In the genomic region with DNA sequence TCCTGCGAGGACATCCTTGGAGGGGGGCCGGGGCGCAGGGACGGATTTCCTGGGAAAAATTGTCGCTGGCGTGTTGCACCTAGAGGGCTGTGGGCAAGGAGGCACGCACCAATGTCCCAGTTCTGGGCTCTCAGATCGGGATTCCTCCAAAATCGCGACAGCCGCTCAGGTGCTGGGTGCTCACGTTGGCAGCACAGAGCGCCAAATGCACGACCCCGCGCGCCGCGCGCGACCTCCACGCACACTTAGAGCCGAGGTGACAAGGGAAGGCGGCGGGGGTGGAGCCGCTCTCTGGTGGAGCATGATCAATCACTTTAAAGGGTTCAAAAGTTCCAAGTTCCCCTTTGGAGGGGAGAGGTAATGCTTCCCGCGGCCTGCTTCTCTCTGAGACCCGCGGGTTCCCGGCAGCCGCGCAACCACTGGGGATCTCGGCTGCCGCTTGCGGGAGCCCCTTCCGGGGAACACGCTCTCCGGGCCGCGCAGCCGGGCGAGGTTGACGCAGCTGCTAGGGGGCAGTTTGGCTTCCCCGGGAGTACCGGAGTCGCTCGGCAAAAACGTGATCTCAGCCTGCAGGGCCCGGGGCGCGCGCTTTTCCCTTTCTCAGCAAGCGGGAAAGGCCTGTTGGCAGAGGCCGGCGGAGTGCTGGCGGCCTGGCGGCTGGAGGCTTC, we compare ENCODE assay signal across 1 cellular context.
TF ChIP-seq lines count a peak whose summit lies in the region.

No MANE protein-coding gene starts in this region.

TF ChIP-seq in SK-N-SH, 30 proteins besides CTCF, POLR2A, EP300 and RAD21 (continued from another document):
- TF ChIP-seq, protein P1, sequence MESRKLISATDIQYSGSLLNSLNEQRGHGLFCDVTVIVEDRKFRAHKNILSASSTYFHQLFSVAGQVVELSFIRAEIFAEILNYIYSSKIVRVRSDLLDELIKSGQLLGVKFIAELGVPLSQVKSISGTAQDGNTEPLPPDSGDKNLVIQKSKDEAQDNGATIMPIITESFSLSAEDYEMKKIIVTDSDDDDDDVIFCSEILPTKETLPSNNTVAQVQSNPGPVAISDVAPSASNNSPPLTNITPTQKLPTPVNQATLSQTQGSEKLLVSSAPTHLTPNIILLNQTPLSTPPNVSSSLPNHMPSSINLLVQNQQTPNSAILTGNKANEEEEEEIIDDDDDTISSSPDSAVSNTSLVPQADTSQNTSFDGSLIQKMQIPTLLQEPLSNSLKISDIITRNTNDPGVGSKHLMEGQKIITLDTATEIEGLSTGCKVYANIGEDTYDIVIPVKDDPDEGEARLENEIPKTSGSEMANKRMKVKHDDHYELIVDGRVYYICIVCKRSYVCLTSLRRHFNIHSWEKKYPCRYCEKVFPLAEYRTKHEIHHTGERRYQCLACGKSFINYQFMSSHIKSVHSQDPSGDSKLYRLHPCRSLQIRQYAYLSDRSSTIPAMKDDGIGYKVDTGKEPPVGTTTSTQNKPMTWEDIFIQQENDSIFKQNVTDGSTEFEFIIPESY (IDR thresholded peaks at IDR 0.05; ENCODE audit: borderline replicate concordance, low read depth), result no peak
TF ChIP-seq in SK-N-SH: peak in this region for 0.
